In the genomic region with DNA sequence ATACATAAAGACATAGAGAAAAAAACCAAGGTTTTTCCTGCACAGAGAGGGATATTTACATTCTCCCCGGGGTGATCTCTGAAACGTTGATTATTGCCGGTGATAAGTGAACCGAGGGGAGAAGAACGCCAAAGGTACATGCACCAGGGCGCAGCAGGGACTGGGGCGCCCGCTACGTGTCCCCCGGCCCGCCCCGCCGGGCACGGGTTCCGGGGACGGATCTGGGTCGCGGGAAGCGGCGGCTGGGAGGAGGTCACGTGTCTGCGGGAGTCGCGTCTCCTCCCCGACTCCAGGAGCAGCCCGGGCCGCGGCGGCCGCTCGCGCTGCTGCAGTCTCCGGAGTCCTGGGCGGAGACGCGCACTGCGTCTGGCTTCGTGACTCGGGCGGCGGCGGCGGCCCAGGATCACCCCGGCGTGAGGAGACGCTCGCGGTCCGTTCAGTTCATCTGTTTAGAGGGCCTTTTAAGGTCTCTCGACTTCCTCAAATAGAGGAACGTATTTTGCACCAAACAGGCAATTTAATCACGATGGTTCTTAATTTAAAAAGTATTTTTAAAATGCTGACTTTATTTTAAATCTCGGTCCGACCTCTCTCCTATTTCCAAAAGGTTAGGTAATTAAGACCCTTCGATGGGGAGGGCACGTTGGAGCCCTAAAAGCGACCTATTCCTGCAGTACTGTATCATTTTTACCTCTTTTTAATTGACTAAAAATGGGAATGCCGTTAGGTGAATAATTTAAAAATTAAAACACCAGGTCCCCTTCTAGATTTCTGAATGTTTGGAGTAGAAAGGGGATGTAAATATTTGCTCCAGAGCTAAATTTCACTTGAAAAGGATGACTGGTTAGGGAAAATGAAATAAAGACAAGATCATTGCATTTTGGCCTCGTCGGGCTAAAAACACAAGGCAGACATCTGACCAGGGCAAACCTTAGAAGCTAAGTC, we compare ENCODE assay signal across 8 cellular contexts. TPM values are rescaled to one million over a fixed set of nuclear protein-coding genes. Genes with fewer than 3 reads are reported as not detected.
DNase-seq lines count a peak whose midpoint lies in the region; ATAC-seq and TF ChIP-seq lines count a peak whose summit lies in the region.

No MANE protein-coding gene starts in this region.

- no peaks in the 10 kb centered on the region for H3K36me3 Mint-ChIP-seq in activated naive CD8-positive, alpha-beta T cell treated with anti-CD3 and anti-CD28 coated beads, Interleukin-2, amount 10 ng/mL, durations not matched to agents 7 days and 5 days
- no peaks in the 10 kb centered on the region for H3K36me3 Mint-ChIP-seq in neural progenitor cell

- H3K9me3 ChIP-seq in neural progenitor cell (ENCODE audit: low read depth), result no peaks in the 10 kb centered on the region

- peak overlapping the region; percentile 91 for H3K4me2 ChIP-seq in neural progenitor cell

- H3K36me3 ChIP-seq in neural progenitor cell, result no peaks in the 10 kb centered on the region

- no peak overlapping the region for H3K9ac ChIP-seq in neural progenitor cell

- peak overlapping the region; percentile 58 for H3K4me3 ChIP-seq in neural progenitor cell

- peaks cover 24% of the 10 kb centered on the region for H3K4me1 Mint-ChIP-seq in activated naive CD8-positive, alpha-beta T cell treated with anti-CD3 and anti-CD28 coated beads, Interleukin-2, amount 10 ng/mL, durations not matched to agents 7 days and 5 days
- H3K4me1 Mint-ChIP-seq in neural progenitor cell, result peaks cover 27% of the 10 kb centered on the region

- H3K27ac ChIP-seq in neural progenitor cell, result no peak overlapping the region

- H4K20me1 ChIP-seq in neural progenitor cell (ENCODE audit: low read depth), result peaks cover 37% of the 10 kb centered on the region

- peak; percentile 91 for DNase-seq in Ammon's horn (ENCODE audit: low spot score)
- peak; percentile 89 for DNase-seq in NCI-H774 (lab: John Stamatoyannopoulos, UW)
- DNase-seq in activated naive CD8-positive, alpha-beta T cell treated with anti-CD3 and anti-CD28 coated beads, Interleukin-2, amount 10 ng/mL, durations not matched to agents 7 days and 5 days, result peak; percentile 64
- peak; percentile 66 to 96 (median 90) for DNase-seq in head of caudate nucleus
- DNase-seq in neural progenitor cell (ENCODE audit: low spot score), result peak; percentile 94
- DNase-seq in SKM-1 treated with dmso at 0.1 percent for 144 hours (lab: John Stamatoyannopoulos, UW; ENCODE audit: unreplicated experiment), result no peak

- H3K27me3 ChIP-seq in neural progenitor cell, result peaks cover 100% of the 10 kb centered on the region

- H3K27me3 Mint-ChIP-seq in activated naive CD8-positive, alpha-beta T cell treated with anti-CD3 and anti-CD28 coated beads, Interleukin-2, amount 10 ng/mL, durations not matched to agents 7 days and 5 days, result peaks cover 83% of the 10 kb centered on the region
- H3K27me3 Mint-ChIP-seq in neural progenitor cell (ENCODE audit: insufficient read depth, low read depth), result peaks cover 46% of the 10 kb centered on the region

- peak; percentile 44 for ATAC-seq in GM18511 (IDR thresholded peaks at IDR 0.05; ENCODE audit: unreplicated experiment)
- ATAC-seq in HG03139 (IDR thresholded peaks at IDR 0.05; ENCODE audit: unreplicated experiment), result peak; percentile 36
- peak; percentile 44 for ATAC-seq in activated naive CD8-positive, alpha-beta T cell treated with anti-CD3 and anti-CD28 coated beads, Interleukin-2, amount 10 ng/mL, durations not matched to agents 7 days and 5 days (ENCODE audit: low read depth)

- H2AFZ ChIP-seq in neural progenitor cell (replicated peaks), result peak overlapping the region; percentile 34

- POLR2A ChIA-PET in activated naive CD8-positive, alpha-beta T cell treated with anti-CD3 and anti-CD28 coated beads, Interleukin-2, amount 10 ng/mL, durations not matched to agents 7 days and 5 days (lab: Charles Lee), result no interaction called here

- H3K9me3 Mint-ChIP-seq in activated naive CD8-positive, alpha-beta T cell treated with anti-CD3 and anti-CD28 coated beads, Interleukin-2, amount 10 ng/mL, durations not matched to agents 7 days and 5 days, result no peaks in the 10 kb centered on the region
- no peaks in the 10 kb centered on the region for H3K9me3 Mint-ChIP-seq in neural progenitor cell

- no peak for TF ChIP-seq CTCF in neural progenitor cell (IDR thresholded peaks at IDR 0.05)

- H3F3A ChIP-seq in neural progenitor cell (ENCODE audit: low read depth), result peaks cover 46% of the 10 kb centered on the region

- peaks cover 17% of the 10 kb centered on the region for H3K4me1 ChIP-seq in neural progenitor cell

- no peak overlapping the region for H3K27ac Mint-ChIP-seq in activated naive CD8-positive, alpha-beta T cell treated with anti-CD3 and anti-CD28 coated beads, Interleukin-2, amount 10 ng/mL, durations not matched to agents 7 days and 5 days
- H3K27ac Mint-ChIP-seq in neural progenitor cell, result no peak overlapping the region

- H3K79me2 ChIP-seq in neural progenitor cell (ENCODE audit: low read depth), result no peaks in the 10 kb centered on the region

- intact Hi-C loops in head of caudate nucleus (cut with DNase I), result loop anchor here (10.0 kb wide), 2 partner anchors 98 to 338 kb away; no protein-coding TSS in a partner anchor

- H3K4me3 Mint-ChIP-seq in activated naive CD8-positive, alpha-beta T cell treated with anti-CD3 and anti-CD28 coated beads, Interleukin-2, amount 10 ng/mL, durations not matched to agents 7 days and 5 days, result peak overlapping the region; percentile 83
- H3K4me3 Mint-ChIP-seq in neural progenitor cell, result peak overlapping the region; percentile 95

RNA-seq across cellular contexts. Expression of gene BHLHE41, which starts 1.8 kb away (rescaled TPM):
- under 1 TPM in 1 of 2 experiments, not detected in 1; 0.36 TPM for total RNA-seq in activated naive CD8-positive, alpha-beta T cell treated with anti-CD3 and anti-CD28 coated beads, Interleukin-2, amount 10 ng/mL, durations not matched to agents 7 days and 5 days
- total RNA-seq in neural progenitor cell (ENCODE audit: low replicate concordance), result 0.12 TPM in 1 of 2 replicates, not detected in the other
